In genomic region chr9:72949918-72950325, GRCh38 we compare ENCODE assay signal across 2 cellular contexts.
TF ChIP-seq lines count a peak whose summit lies in the region.

No MANE protein-coding gene starts in this region.

TF ChIP-seq in A549, 52 proteins besides CTCF, POLR2A, EP300 and RAD21:
- TF ChIP-seq JUNB (IDR thresholded peaks at IDR 0.05) = no peak
- TF ChIP-seq HOXA7 (CRISPR knock-in tag; IDR thresholded peaks at IDR 0.05) = 0 out of 2 replicates have a peak, but pooled peaks have one; percentile 85
- no peak for TF ChIP-seq RFX5 (IDR thresholded peaks at IDR 0.05)
- no peak for TF ChIP-seq CBX8 (IDR thresholded peaks at IDR 0.05)
- peak; percentile 66 to 84; a peak in 3 of 5 replicates for TF ChIP-seq JUN (IDR thresholded peaks at IDR 0.05)
- 0 out of 2 replicates have a peak, but pooled peaks have one; percentile 22 for TF ChIP-seq EHF (CRISPR knock-in tag; IDR thresholded peaks at IDR 0.05)
- TF ChIP-seq RNF2 (IDR thresholded peaks at IDR 0.05; ENCODE audit: borderline replicate concordance, low read depth) = no peak
- TF ChIP-seq TFCP2L1 (CRISPR knock-in tag; IDR thresholded peaks at IDR 0.05) = peak; percentile 19; the same call in 1 of the 2 replicates
- TF ChIP-seq RCOR1 (IDR thresholded peaks at IDR 0.05; ENCODE audit: low read depth, low read length) = no peak
- TF ChIP-seq SMC3 (IDR thresholded peaks at IDR 0.05) = no peak
- TF ChIP-seq NFE2L2 (conservative IDR thresholded peaks at IDR 0.05; ENCODE audit: low read length) = 0 out of 2 replicates have a peak, but pooled peaks have one; percentile 40
- TF ChIP-seq BHLHE40 (IDR thresholded peaks at IDR 0.05; ENCODE audit: low read depth, low read length) = no peak
- peak; percentile 84 for TF ChIP-seq RARB (CRISPR knock-in tag; IDR thresholded peaks at IDR 0.05)
- TF ChIP-seq GATA3 (IDR thresholded peaks at IDR 0.05; ENCODE audit: borderline replicate concordance) = 0 out of 2 replicates have a peak, but pooled peaks have one; percentile 39
- no peak for TF ChIP-seq ZNF302 (CRISPR knock-in tag; IDR thresholded peaks at IDR 0.05)
- TF ChIP-seq TP53 (CRISPR knock-in tag; IDR thresholded peaks at IDR 0.05) = no peak
- TF ChIP-seq CEBPB (IDR thresholded peaks at IDR 0.05) = peak; percentile 76 to 84; a peak in 3 of 4 replicates
- TF ChIP-seq FOSL2 (IDR thresholded peaks at IDR 0.05) = no peak
- TF ChIP-seq FOSL2 (CRISPR knock-in tag; IDR thresholded peaks at IDR 0.05) = peak; percentile 63
- TF ChIP-seq SREBF2 (IDR thresholded peaks at IDR 0.05) = no peak
- TF ChIP-seq MAX (IDR thresholded peaks at IDR 0.05) = 0 out of 2 replicates have a peak, but pooled peaks have one; percentile 18
- TF ChIP-seq FOSB (CRISPR knock-in tag; IDR thresholded peaks at IDR 0.05) = peak; percentile 94; the same call in 1 of the 2 replicates
- no peak for TF ChIP-seq MAZ (IDR thresholded peaks at IDR 0.05; ENCODE audit: borderline replicate concordance, low read depth, low read length)
- TF ChIP-seq NPAS2 (CRISPR knock-in tag; IDR thresholded peaks at IDR 0.05; ENCODE audit: borderline replicate concordance) = no peak
- TF ChIP-seq MAFK (IDR thresholded peaks at IDR 0.05; ENCODE audit: partially characterized antibody) = peak; percentile 39
- TF ChIP-seq HMGXB4 (CRISPR knock-in tag; IDR thresholded peaks at IDR 0.05; ENCODE audit: borderline replicate concordance) = no peak

TF ChIP-seq in HepG2, 621 proteins besides CTCF, POLR2A, EP300 and RAD21:
- TF ChIP-seq HNF4A (CRISPR knock-in tag; IDR thresholded peaks at IDR 0.05) (peak; percentile 38), POLR2G (IDR thresholded peaks at IDR 0.05; ENCODE audit: low read depth, low read length) (0 out of 2 replicates have a peak, but pooled peaks have one; percentile 25), KAT2B (IDR thresholded peaks at IDR 0.05; ENCODE audit: borderline replicate concordance, low read depth, low read length) (no peak), ZNF746 (CRISPR knock-in tag; IDR thresholded peaks at IDR 0.05) (no peak), LCORL (IDR thresholded peaks at IDR 0.05) (no peak), LCORL (CRISPR knock-in tag; IDR thresholded peaks at IDR 0.05) (no peak), ZNF629 (CRISPR knock-in tag; conservative IDR thresholded peaks at IDR 0.05) (peak; percentile 79), RBFOX2 (IDR thresholded peaks at IDR 0.05; ENCODE audit: low read depth, low read length) (peak; percentile 69; the same call in 1 of the 2 replicates), NCOR1 (IDR thresholded peaks at IDR 0.05; ENCODE audit: borderline replicate concordance, low read length) (no peak), SRSF9 (IDR thresholded peaks at IDR 0.05; ENCODE audit: borderline replicate concordance, insufficient read depth, low read depth, low read length, poor library complexity, severe bottlenecking) (no peak), CEBPG (CRISPR knock-in tag; IDR thresholded peaks at IDR 0.05) (peak; percentile 88), CEBPB (IDR thresholded peaks at IDR 0.05; ENCODE audit: borderline replicate concordance, low read depth, low read length) (peak; percentile 73), TGIF2 (CRISPR knock-in tag; IDR thresholded peaks at IDR 0.05) (peak; percentile 51; the same call in 1 of the 2 replicates), HNF4G (IDR thresholded peaks at IDR 0.05; ENCODE audit: borderline replicate concordance, low read depth, low read length) (peak; percentile 40; the same call in 1 of the 2 replicates), HNF4G (CRISPR knock-in tag; IDR thresholded peaks at IDR 0.05; ENCODE audit: borderline replicate concordance, low read depth) (no peak), SP4 (CRISPR knock-in tag; IDR thresholded peaks at IDR 0.05) (no peak), ARID5B (CRISPR knock-in tag; IDR thresholded peaks at IDR 0.05) (peak; percentile 30; the same call in 1 of the 2 replicates), KMT2A (CRISPR knock-in tag; IDR thresholded peaks at IDR 0.05) (peak; percentile 62), GATAD2A (CRISPR knock-in tag; IDR thresholded peaks at IDR 0.05) (peak; percentile 49), SAP130 (CRISPR knock-in tag; IDR thresholded peaks at IDR 0.05; ENCODE audit: low read depth) (peak; percentile 19; the same call in 1 of the 2 replicates)
- TF ChIP-seq, protein P1, sequence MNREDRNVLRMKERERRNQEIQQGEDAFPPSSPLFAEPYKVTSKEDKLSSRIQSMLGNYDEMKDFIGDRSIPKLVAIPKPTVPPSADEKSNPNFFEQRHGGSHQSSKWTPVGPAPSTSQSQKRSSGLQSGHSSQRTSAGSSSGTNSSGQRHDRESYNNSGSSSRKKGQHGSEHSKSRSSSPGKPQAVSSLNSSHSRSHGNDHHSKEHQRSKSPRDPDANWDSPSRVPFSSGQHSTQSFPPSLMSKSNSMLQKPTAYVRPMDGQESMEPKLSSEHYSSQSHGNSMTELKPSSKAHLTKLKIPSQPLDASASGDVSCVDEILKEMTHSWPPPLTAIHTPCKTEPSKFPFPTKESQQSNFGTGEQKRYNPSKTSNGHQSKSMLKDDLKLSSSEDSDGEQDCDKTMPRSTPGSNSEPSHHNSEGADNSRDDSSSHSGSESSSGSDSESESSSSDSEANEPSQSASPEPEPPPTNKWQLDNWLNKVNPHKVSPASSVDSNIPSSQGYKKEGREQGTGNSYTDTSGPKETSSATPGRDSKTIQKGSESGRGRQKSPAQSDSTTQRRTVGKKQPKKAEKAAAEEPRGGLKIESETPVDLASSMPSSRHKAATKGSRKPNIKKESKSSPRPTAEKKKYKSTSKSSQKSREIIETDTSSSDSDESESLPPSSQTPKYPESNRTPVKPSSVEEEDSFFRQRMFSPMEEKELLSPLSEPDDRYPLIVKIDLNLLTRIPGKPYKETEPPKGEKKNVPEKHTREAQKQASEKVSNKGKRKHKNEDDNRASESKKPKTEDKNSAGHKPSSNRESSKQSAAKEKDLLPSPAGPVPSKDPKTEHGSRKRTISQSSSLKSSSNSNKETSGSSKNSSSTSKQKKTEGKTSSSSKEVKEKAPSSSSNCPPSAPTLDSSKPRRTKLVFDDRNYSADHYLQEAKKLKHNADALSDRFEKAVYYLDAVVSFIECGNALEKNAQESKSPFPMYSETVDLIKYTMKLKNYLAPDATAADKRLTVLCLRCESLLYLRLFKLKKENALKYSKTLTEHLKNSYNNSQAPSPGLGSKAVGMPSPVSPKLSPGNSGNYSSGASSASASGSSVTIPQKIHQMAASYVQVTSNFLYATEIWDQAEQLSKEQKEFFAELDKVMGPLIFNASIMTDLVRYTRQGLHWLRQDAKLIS (CRISPR knock-in tag; IDR thresholded peaks at IDR 0.05) = 0 out of 2 replicates have a peak, but pooled peaks have one; percentile 46
- TF ChIP-seq, protein P2, sequence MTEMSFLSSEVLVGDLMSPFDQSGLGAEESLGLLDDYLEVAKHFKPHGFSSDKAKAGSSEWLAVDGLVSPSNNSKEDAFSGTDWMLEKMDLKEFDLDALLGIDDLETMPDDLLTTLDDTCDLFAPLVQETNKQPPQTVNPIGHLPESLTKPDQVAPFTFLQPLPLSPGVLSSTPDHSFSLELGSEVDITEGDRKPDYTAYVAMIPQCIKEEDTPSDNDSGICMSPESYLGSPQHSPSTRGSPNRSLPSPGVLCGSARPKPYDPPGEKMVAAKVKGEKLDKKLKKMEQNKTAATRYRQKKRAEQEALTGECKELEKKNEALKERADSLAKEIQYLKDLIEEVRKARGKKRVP (CRISPR knock-in tag; IDR thresholded peaks at IDR 0.05) = peak in 1 of 2 experiments; percentile 81; a peak in 2 of 4 replicates
- TF ChIP-seq, protein P3, sequence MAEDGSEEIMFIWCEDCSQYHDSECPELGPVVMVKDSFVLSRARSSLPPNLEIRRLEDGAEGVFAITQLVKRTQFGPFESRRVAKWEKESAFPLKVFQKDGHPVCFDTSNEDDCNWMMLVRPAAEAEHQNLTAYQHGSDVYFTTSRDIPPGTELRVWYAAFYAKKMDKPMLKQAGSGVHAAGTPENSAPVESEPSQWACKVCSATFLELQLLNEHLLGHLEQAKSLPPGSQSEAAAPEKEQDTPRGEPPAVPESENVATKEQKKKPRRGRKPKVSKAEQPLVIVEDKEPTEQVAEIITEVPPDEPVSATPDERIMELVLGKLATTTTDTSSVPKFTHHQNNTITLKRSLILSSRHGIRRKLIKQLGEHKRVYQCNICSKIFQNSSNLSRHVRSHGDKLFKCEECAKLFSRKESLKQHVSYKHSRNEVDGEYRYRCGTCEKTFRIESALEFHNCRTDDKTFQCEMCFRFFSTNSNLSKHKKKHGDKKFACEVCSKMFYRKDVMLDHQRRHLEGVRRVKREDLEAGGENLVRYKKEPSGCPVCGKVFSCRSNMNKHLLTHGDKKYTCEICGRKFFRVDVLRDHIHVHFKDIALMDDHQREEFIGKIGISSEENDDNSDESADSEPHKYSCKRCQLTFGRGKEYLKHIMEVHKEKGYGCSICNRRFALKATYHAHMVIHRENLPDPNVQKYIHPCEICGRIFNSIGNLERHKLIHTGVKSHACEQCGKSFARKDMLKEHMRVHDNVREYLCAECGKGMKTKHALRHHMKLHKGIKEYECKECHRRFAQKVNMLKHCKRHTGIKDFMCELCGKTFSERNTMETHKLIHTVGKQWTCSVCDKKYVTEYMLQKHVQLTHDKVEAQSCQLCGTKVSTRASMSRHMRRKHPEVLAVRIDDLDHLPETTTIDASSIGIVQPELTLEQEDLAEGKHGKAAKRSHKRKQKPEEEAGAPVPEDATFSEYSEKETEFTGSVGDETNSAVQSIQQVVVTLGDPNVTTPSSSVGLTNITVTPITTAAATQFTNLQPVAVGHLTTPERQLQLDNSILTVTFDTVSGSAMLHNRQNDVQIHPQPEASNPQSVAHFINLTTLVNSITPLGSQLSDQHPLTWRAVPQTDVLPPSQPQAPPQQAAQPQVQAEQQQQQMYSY (CRISPR knock-in tag; IDR thresholded peaks at IDR 0.05) = peak; percentile 69
